ENCODE assay signal across 26 cellular contexts in genomic region chr18:50848038-50848437, GRCh38. TPM values are rescaled to one million over a fixed set of nuclear protein-coding genes. Genes with fewer than 3 reads are reported as not detected.
DNase-seq lines count a peak whose midpoint lies in the region; ATAC-seq and TF ChIP-seq lines count a peak whose summit lies in the region.
"Had no signal": no experiment of that assay in that cellular context is flagged by ENCODE, and none has a peak within 500 bp of the region (broad histone marks: within the 10 kb centered on the region; RNA-seq: fewer than 3 reads in every experiment).

No MANE protein-coding gene starts in this region.

- TF ChIP-seq CTCF in right atrium auricular region (IDR thresholded peaks at IDR 0.05) (no peak), thyroid gland (IDR thresholded peaks at IDR 0.05) (no peak), sigmoid colon (IDR thresholded peaks at IDR 0.05) (no peak), HFFc6 (IDR thresholded peaks at IDR 0.05) (no peak)

- peak overlapping the region in 1 of 2 donors; percentile 77 for H3K27ac ChIP-seq in right atrium auricular region
- peak overlapping the region; percentile 39 to 43 (median 43) for H3K27ac ChIP-seq in thyroid gland
- no peak overlapping the region for H3K27ac ChIP-seq in sigmoid colon
- H3K27ac ChIP-seq: KMS-11, PC-9 had no signal

- H3K4me3 ChIP-seq in right atrium auricular region: no peak overlapping the region
- no peak overlapping the region for H3K4me3 ChIP-seq in thyroid gland (replicated peaks in 1 of 3)
- H3K4me3 ChIP-seq in sigmoid colon: no peak overlapping the region
- H3K4me3 ChIP-seq: PC-9 had no signal

- WGBS in thyroid gland, 2 donors: 32 to 48% methylated on average over 8 of the region's 8 CpGs
- 62 to 77% methylated on average over 8 of the region's 8 CpGs for WGBS in sigmoid colon, 2 donors

- no peak overlapping the region for H3K4me3 Mint-ChIP-seq in dendritic cell treated with granulocyte-macrophage colony-stimulating factor and Interleukin-4, amounts not matched to agents 40 ng/mL and 50 ng/mL, for 4 days
- H3K4me3 Mint-ChIP-seq in HFFc6: no peak overlapping the region
- H3K4me3 Mint-ChIP-seq: CD4-positive, alpha-beta T cell; H9; IgD-negative memory B cell had no signal

- no peak for TF ChIP-seq POLR2A in thyroid gland (IDR thresholded peaks at IDR 0.05)
- no peak for TF ChIP-seq POLR2A in sigmoid colon (IDR thresholded peaks at IDR 0.05)

- H3K27ac Mint-ChIP-seq in dendritic cell treated with granulocyte-macrophage colony-stimulating factor and Interleukin-4, amounts not matched to agents 40 ng/mL and 50 ng/mL, for 4 days: peak overlapping the region; percentile 70
- no peak overlapping the region for H3K27ac Mint-ChIP-seq in HFFc6
- H3K27ac Mint-ChIP-seq: CD4-positive, alpha-beta T cell; H9; IgD-negative memory B cell had no signal

- H3K27me3 ChIP-seq in right atrium auricular region: no peaks in the 10 kb centered on the region
- no peaks in the 10 kb centered on the region for H3K27me3 ChIP-seq in thyroid gland
- H3K27me3 ChIP-seq in sigmoid colon: no peaks in the 10 kb centered on the region

- H3K27me3 Mint-ChIP-seq in dendritic cell treated with granulocyte-macrophage colony-stimulating factor and Interleukin-4, amounts not matched to agents 40 ng/mL and 50 ng/mL, for 4 days: no peaks in the 10 kb centered on the region
- H3K27me3 Mint-ChIP-seq in HFFc6 (ENCODE audit: insufficient read depth): peaks cover 7% of the 10 kb centered on the region
- H3K27me3 Mint-ChIP-seq: CD4-positive, alpha-beta T cell had no signal

- H3K4me1 Mint-ChIP-seq in dendritic cell treated with granulocyte-macrophage colony-stimulating factor and Interleukin-4, amounts not matched to agents 40 ng/mL and 50 ng/mL, for 4 days (ENCODE audit: low read depth): peaks cover 59% of the 10 kb centered on the region
- peaks cover 20% of the 10 kb centered on the region for H3K4me1 Mint-ChIP-seq in HFFc6 (ENCODE audit: low read depth)
- H3K4me1 Mint-ChIP-seq: H9 had no signal

- no peak for TF ChIP-seq EP300 in sigmoid colon (IDR thresholded peaks at IDR 0.05)

- H3K9me3 ChIP-seq in right atrium auricular region: no peaks in the 10 kb centered on the region
- H3K9me3 ChIP-seq in thyroid gland: no peaks in the 10 kb centered on the region
- H3K9me3 ChIP-seq in sigmoid colon: no peaks in the 10 kb centered on the region

- H3K9me3 Mint-ChIP-seq in dendritic cell treated with granulocyte-macrophage colony-stimulating factor and Interleukin-4, amounts not matched to agents 40 ng/mL and 50 ng/mL, for 4 days: no peaks in the 10 kb centered on the region
- H3K9me3 Mint-ChIP-seq in HFFc6: no peaks in the 10 kb centered on the region
- H3K9me3 Mint-ChIP-seq: CD4-positive, alpha-beta T cell; H9; IgD-negative memory B cell had no signal

- no peaks in the 10 kb centered on the region for H3K36me3 Mint-ChIP-seq in dendritic cell treated with granulocyte-macrophage colony-stimulating factor and Interleukin-4, amounts not matched to agents 40 ng/mL and 50 ng/mL, for 4 days (ENCODE audit: low read depth)
- H3K36me3 Mint-ChIP-seq in HFFc6 (ENCODE audit: low read depth): no peaks in the 10 kb centered on the region

- DNase-seq in Right ventricle myocardium inferior (ENCODE audit: missing footprints): no peak
- no peak for DNase-seq in right atrium auricular region (ENCODE audit: low spot score)
- no peak for DNase-seq in left ventricle myocardium superior
- DNase-seq in thyroid gland: peak; percentile 52 to 62
- DNase-seq in NCI-H1048 (lab: John Stamatoyannopoulos, UW): no peak
- DNase-seq in sigmoid colon: no peak
- DNase-seq in HFFc6: no peak
- DNase-seq: CD4-positive, alpha-beta T cell; DMS53; H9; NCI-H1092 treated with DMSO at 0.1 percent for 48 hours; NCI-H1436; NCI-H187; NCI-H2081 treated with DMSO at 0.1 percent for 48 hours; NCI-H446; NCI-H524 treated with DMSO at 0.1 percent for 48 hours; NCI-H774; NK-92 treated with Interleukin-12 subunit alpha and Interleukin-12 subunit beta, amount 100 ng/mL, for 24 hours; PC-9; SHP77 treated with DMSO at 0.1 percent for 48 hours had no signal

- H3K4me1 ChIP-seq in right atrium auricular region (peaks cover 0 to 35% of the 10 kb centered on the region in 2 donors), thyroid gland (peaks cover 6 to 8% of the 10 kb centered on the region in 2 donors), sigmoid colon (no peaks in the 10 kb centered on the region)

- intact Hi-C loops in Right ventricle myocardium inferior (cut with DNase I): no loop called here
- intact Hi-C loops in dendritic cell treated with granulocyte-macrophage colony-stimulating factor and Interleukin-4, amounts not matched to agents 40 ng/mL and 50 ng/mL, for 4 days (cut with micrococcal nuclease): no loop called here
- intact Hi-C loops in left ventricle myocardium superior (cut with micrococcal nuclease): no loop called here
- intact Hi-C loops in thyroid gland (cut with DNase I): no loop called here
- intact Hi-C loops in sigmoid colon (cut with DNase I): no loop called here

- H3K36me3 ChIP-seq in right atrium auricular region: no peaks in the 10 kb centered on the region
- H3K36me3 ChIP-seq in thyroid gland: no peaks in the 10 kb centered on the region
- H3K36me3 ChIP-seq in sigmoid colon: no peaks in the 10 kb centered on the region

- ATAC-seq in Right ventricle myocardium inferior: peak; percentile 47
- ATAC-seq in left ventricle myocardium superior: peak; percentile 62

RNA-seq across cellular contexts. Expression of gene MRO, which starts 28.2 kb away (rescaled TPM):
- total RNA-seq in Right ventricle myocardium inferior (4.6 TPM), right atrium auricular region (1 to 10 TPM; 2.1 to 2.6 TPM), left ventricle myocardium superior (4.0 TPM), thyroid gland (10 to 100 TPM in 3 of 4 donors, 1 to 10 TPM in 1; 3.9 to 13.3 (median 11.2) TPM), sigmoid colon (1 to 10 TPM in 1 of 4 donors, under 1 TPM in 3; under 0.01 to 2.5 (median 0.45) TPM)
- polyA plus RNA-seq in sigmoid colon: under 1 TPM in 2 of 3 donors, not detected in 1; 0.12 to 0.46 TPM
- total RNA-seq in HFFc6 (2021; fragmentation: NEBNext Ultra II Directional; extraction: Animal tissue kit (Norgen Biotek cat#: 25700)): not detected
- total RNA-seq: CD4-positive, alpha-beta T cell; Daoy; PC-9; RPMI7951 had no signal
- polyA plus RNA-seq: BJ, IgD-negative memory B cell had no signal

RNA-seq across cellular contexts. Expression of gene ME2, which starts 30.9 kb away (rescaled TPM):
- total RNA-seq in Right ventricle myocardium inferior (88.2 TPM), right atrium auricular region (100 to 1,000 TPM in 1 of 2 donors, 10 to 100 TPM in 1; 82.0 to 117 TPM), left ventricle myocardium superior (119 TPM), thyroid gland (10 to 100 TPM; 31.9 to 51.5 (median 46.4) TPM), sigmoid colon (10 to 100 TPM; 49.6 to 66.2 (median 62.6) TPM)
- 10 to 100 TPM; 40.2 to 75.1 (median 43.8) TPM for polyA plus RNA-seq in sigmoid colon
- 10 to 100 TPM; 34.6 to 43.4 (median 38.7) TPM for total RNA-seq in HFFc6 (2021; fragmentation: NEBNext Ultra II Directional; extraction: Animal tissue kit (Norgen Biotek cat#: 25700))

Comparison
In these comparisons a context has a peak if more than half of its experiments do, and no peak if none do; other contexts are left out.
1. DNase-seq: peak in thyroid gland (2 of 2); none in Right ventricle myocardium inferior (single experiment), right atrium auricular region (single experiment), left ventricle myocardium superior (single experiment), NCI-H1048 (single experiment), sigmoid colon (single experiment) and HFFc6 (single experiment).
2. H3K27ac ChIP-seq: peak in thyroid gland (3 of 3); none in sigmoid colon (0 of 4).